8 cellular contexts compared by ENCODE assay signal in the genomic region with DNA sequence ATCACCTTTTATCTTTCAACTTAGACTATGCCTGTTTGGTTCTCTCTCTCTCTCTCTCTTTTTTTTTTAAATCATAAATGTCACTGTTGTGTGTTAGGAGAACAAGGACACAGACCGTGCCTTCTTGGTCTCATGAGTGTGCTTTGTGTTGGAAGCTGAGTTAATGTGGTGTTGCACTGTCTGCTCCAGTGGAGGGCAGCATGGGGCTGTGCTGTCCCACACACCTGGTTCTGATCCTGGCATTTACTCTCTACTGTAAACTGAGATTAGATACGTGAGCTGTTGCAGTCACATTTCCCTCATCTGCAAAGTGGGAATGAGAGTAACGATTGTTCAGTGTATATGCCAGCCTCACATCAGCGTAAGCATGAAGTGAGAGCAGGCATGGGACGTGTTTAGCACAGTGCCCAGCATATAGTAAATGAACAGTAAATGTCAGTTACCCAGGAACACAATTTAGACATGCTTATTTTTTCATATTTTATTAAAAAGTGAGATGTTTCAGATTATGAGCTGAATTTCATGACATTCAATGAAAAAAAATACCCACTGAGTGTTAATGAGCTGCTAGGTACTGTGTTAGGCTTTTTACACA.
DNase-seq lines count a peak whose midpoint lies in the region; ATAC-seq, FAIRE-seq and TF ChIP-seq lines count a peak whose summit lies in the region.

No MANE protein-coding gene starts in this region.

- H3K9me1 ChIP-seq in keratinocyte (ENCODE audit: control insufficient read depth, extremely low read depth, insufficient read depth, low read length): no peaks in the 10 kb centered on the region

- H3K4me1 Mint-ChIP-seq in astrocyte (ENCODE audit: low read depth, unreplicated experiment): peaks cover 9% of the 10 kb centered on the region

- TF ChIP-seq CTCF in astrocyte (IDR thresholded peaks at IDR 0.05; ENCODE audit: insufficient read depth, low read depth, low read length) (peak; percentile 59), keratinocyte (optimal IDR thresholded peaks at IDR 0.05 in 1 of 3, IDR thresholded peaks at IDR 0.05 in 1 of 3, conservative IDR thresholded peaks at IDR 0.05 in 1 of 3; ENCODE audit: extremely low read depth in 1 of 3, insufficient read depth in 2 of 3, low read length in 3 of 3) (peak; percentile 77 to 99 (median 86))

- ATAC-seq in HG02588 (IDR thresholded peaks at IDR 0.05; ENCODE audit: unreplicated experiment): no peak
- no peak for ATAC-seq in HG03097 (IDR thresholded peaks at IDR 0.05; ENCODE audit: low FRiP score, unreplicated experiment)

- no peak overlapping the region for H3K4me3 Mint-ChIP-seq in astrocyte (ENCODE audit: unreplicated experiment)

- H3K27me3 ChIP-seq in astrocyte (ENCODE audit: insufficient read depth, low read length): no peaks in the 10 kb centered on the region
- no peaks in the 10 kb centered on the region for H3K27me3 ChIP-seq in keratinocyte (ENCODE audit: control insufficient read depth, extremely low read depth, insufficient read depth, low read length)

- H3K79me2 ChIP-seq in astrocyte (ENCODE audit: insufficient read depth, low read length): no peaks in the 10 kb centered on the region
- no peaks in the 10 kb centered on the region for H3K79me2 ChIP-seq in keratinocyte (ENCODE audit: control insufficient read depth, insufficient read depth, low read length)

- H3K27ac ChIP-seq in astrocyte (ENCODE audit: low read depth, low read length) (no peak overlapping the region), keratinocyte (ENCODE audit: control insufficient read depth, insufficient read depth, low read length) (no peak overlapping the region)

- no peak overlapping the region for H2AFZ ChIP-seq in astrocyte (ENCODE audit: low read depth, low read length)
- no peak overlapping the region for H2AFZ ChIP-seq in keratinocyte (ENCODE audit: control insufficient read depth, low read length)

- dilution Hi-C loops in keratinocyte (cut with MboI; ENCODE audit: extremely low pct_ligation_motif_present, low sequenced_read_pairs): no loop called here

- H3K9me3 Mint-ChIP-seq in astrocyte (ENCODE audit: unreplicated experiment): peaks cover 2% of the 10 kb centered on the region

- H3K4me2 ChIP-seq in astrocyte (ENCODE audit: low read length): no peak overlapping the region
- H3K4me2 ChIP-seq in keratinocyte (ENCODE audit: control insufficient read depth, extremely low read depth, insufficient read depth, low read depth, low read length): no peak overlapping the region

- DNase-seq in NCI-H446 (lab: John Stamatoyannopoulos, UW) (peak; percentile 7 to 39), NCI-H446 treated with DMSO at 0.1 percent for 48 hours (lab: John Stamatoyannopoulos, UW) (no peak), M059J (ENCODE audit: low read depth) (peak; percentile 55), astrocyte (ENCODE audit: low read depth) (peak; percentile 12), keratinocyte (ENCODE audit: low read depth, low spot score) (no peak)
- DNase-seq in NK-92 treated with Interleukin-12 subunit alpha and Interleukin-12 subunit beta, amount 100 ng/mL, for 24 hours (lab: John Stamatoyannopoulos, UW): no peak

- peaks cover 14% of the 10 kb centered on the region for H4K20me1 ChIP-seq in astrocyte (ENCODE audit: insufficient read depth, low read length)
- no peaks in the 10 kb centered on the region for H4K20me1 ChIP-seq in keratinocyte (ENCODE audit: control insufficient read depth, extremely low read depth, insufficient read depth, low read length)

- no peak overlapping the region for H3K27ac Mint-ChIP-seq in astrocyte (ENCODE audit: unreplicated experiment)

- H3K36me3 Mint-ChIP-seq in astrocyte (ENCODE audit: low read depth, unreplicated experiment): peaks cover 11% of the 10 kb centered on the region

- H3K36me3 ChIP-seq in astrocyte (ENCODE audit: insufficient read depth, low read length) (no peaks in the 10 kb centered on the region), keratinocyte (ENCODE audit: control insufficient read depth in 2 of 2, extremely low read depth in 1 of 2, insufficient read depth in 2 of 2, low read length in 2 of 2) (peaks cover 0 to 3% of the 10 kb centered on the region in 2 experiments)

- peak; percentile 39 for FAIRE-seq in astrocyte (lab: Jason Lieb, UNC)
- FAIRE-seq in keratinocyte (lab: Jason Lieb, UNC): peak; percentile 41

- H3K4me1 ChIP-seq in astrocyte (ENCODE audit: insufficient read depth, low read length) (no peaks in the 10 kb centered on the region), keratinocyte (ENCODE audit: control insufficient read depth, extremely low read depth, insufficient read depth, low read length) (no peaks in the 10 kb centered on the region)

- H3K9me3 ChIP-seq in astrocyte (ENCODE audit: insufficient read depth, low read depth, low read length) (no peaks in the 10 kb centered on the region), keratinocyte (ENCODE audit: control insufficient read depth, low read depth, low read length) (no peaks in the 10 kb centered on the region)

- H3K27me3 Mint-ChIP-seq in astrocyte (ENCODE audit: low read depth, unreplicated experiment): no peaks in the 10 kb centered on the region

- no peak overlapping the region for H3K9ac ChIP-seq in astrocyte (ENCODE audit: low read length)
- no peak overlapping the region for H3K9ac ChIP-seq in keratinocyte (ENCODE audit: control insufficient read depth, extremely low read depth, insufficient read depth, low read length)

- H3K4me3 ChIP-seq in astrocyte (ENCODE audit: insufficient read depth, low read depth, low read length) (no peak overlapping the region), keratinocyte (ENCODE audit: control insufficient read depth in 2 of 3, extremely low read depth in 1 of 3, insufficient read depth in 2 of 3, low read depth in 1 of 3, low read length in 3 of 3) (no peak overlapping the region)

Comparison
In these comparisons a context has a peak if more than half of its experiments do, and no peak if none do; other contexts are left out.
1. DNase-seq: peak in NCI-H446 (2 of 2), M059J (single experiment) and astrocyte (single experiment); none in NCI-H446 treated with DMSO at 0.1 percent for 48 hours (single experiment), keratinocyte (single experiment) and NK-92 treated with Interleukin-12 subunit alpha and Interleukin-12 subunit beta, amount 100 ng/mL, for 24 hours (single experiment).